In the genomic region with DNA sequence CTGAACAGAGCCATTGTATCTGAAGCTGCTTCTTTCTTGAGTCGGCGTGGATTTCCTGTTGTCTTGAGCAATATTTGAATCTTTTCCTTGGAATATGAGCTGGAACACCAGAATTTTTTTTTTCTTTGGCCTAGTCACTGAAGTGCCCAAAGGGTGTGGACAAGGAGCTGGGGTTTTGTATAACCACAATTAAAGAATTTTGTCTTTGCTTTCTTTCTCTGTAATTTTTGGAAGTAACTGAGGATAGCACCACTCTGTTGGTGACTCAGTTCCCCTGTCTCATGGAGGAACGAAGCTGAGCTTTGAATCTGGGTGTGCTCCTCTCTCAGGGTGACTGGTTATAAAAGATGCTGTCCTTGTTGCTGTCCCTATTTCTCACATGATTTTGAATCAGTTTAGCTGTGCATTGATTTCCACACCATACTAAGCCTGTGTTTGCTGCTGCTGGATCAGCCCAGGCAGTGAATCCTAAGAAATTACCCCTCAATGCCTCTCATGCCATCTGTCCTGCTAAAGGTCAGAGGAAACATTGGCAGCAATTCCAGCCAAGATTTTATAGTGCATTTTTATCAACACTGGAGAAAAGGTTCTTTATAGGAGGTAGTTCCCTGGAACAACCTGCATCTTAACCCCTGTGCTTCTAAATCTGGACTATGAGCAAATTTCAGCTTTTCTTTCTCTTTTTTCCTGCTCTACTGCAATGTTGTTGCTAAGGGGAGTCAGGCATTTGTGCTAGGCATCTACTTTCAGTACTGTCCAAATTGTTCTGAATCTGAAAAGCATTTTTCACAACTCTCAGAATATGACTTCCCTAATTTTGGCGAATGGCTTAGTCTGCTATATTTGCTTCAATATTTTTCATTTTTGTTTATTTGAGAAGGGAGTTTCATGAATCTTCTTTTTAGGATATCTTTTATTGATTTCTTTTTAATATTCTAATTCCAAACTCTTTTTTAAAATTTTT, we compare ENCODE assay signal across 14 cellular contexts.
DNase-seq lines count a peak whose midpoint lies in the region; ATAC-seq and TF ChIP-seq lines count a peak whose summit lies in the region.
"Had no signal": no experiment of that assay in that cellular context is flagged by ENCODE, and none has a peak within 500 bp of the region (broad histone marks: within the 10 kb centered on the region; RNA-seq: fewer than 3 reads in every experiment).

No MANE protein-coding gene starts in this region.

- peak overlapping the region; percentile 37 for H3K4me2 ChIP-seq in mammary epithelial cell (ENCODE audit: insufficient read depth, low read depth, low read length)

- no peaks in the 10 kb centered on the region for H3K27me3 Mint-ChIP-seq in activated CD4-positive, alpha-beta T cell treated with anti-CD3 and anti-CD28 coated beads, Interleukin-2, amount 10 ng/mL, durations not matched to agents 24 days and 14 days
- H3K27me3 Mint-ChIP-seq in activated CD4-positive, alpha-beta T cell treated with anti-CD3 and anti-CD28 coated beads, Interleukin-2, amount 10 ng/mL, durations not matched to agents 7 days and 5 days: peaks cover 2% of the 10 kb centered on the region

- H3K27ac ChIP-seq in mammary epithelial cell (ENCODE audit: insufficient read depth, low read depth, low read length) (peak overlapping the region; percentile 92), lung (ENCODE audit: low read depth in 1 of 2, low read length in 1 of 2) (no peak overlapping the region), tibial artery (peak overlapping the region; percentile 36 to 65)

- CTCF ChIA-PET in activated CD4-positive, alpha-beta T cell treated with anti-CD3 and anti-CD28 coated beads, Interleukin-2, amount 10 ng/mL, durations not matched to agents 7 days and 5 days (lab: Charles Lee): no interaction called here
- CTCF ChIA-PET in mammary epithelial cell (lab: Charles Lee; ENCODE audit: low non-redundant PET): no interaction called here

- no peak overlapping the region for H3K4me3 ChIP-seq in mammary epithelial cell (replicated peaks in 1 of 3; ENCODE audit: insufficient read depth in 1 of 3, low read depth in 2 of 3, low read length in 3 of 3)
- no peak overlapping the region for H3K4me3 ChIP-seq in lung
- H3K4me3 ChIP-seq in tibial artery: no peak overlapping the region
- H3K4me3 ChIP-seq: thyroid gland had no signal

- H3K36me3 Mint-ChIP-seq in activated CD4-positive, alpha-beta T cell treated with anti-CD3 and anti-CD28 coated beads, Interleukin-2, amount 10 ng/mL, durations not matched to agents 24 days and 14 days (ENCODE audit: low read depth): no peaks in the 10 kb centered on the region
- no peaks in the 10 kb centered on the region for H3K36me3 Mint-ChIP-seq in activated CD4-positive, alpha-beta T cell treated with anti-CD3 and anti-CD28 coated beads, Interleukin-2, amount 10 ng/mL, durations not matched to agents 7 days and 5 days (ENCODE audit: low read depth)
- H3K36me3 Mint-ChIP-seq: T-cell had no signal

- POLR2A ChIA-PET in activated CD4-positive, alpha-beta T cell treated with anti-CD3 and anti-CD28 coated beads, Interleukin-2, amount 10 ng/mL, durations not matched to agents 7 days and 5 days (lab: Charles Lee): no interaction called here

- H3K79me2 ChIP-seq in mammary epithelial cell (ENCODE audit: insufficient read depth, low read length): no peaks in the 10 kb centered on the region

- H3K27me3 ChIP-seq in mammary epithelial cell (ENCODE audit: insufficient read depth, low read length) (no peaks in the 10 kb centered on the region), lung (ENCODE audit: control insufficient read depth, insufficient read depth) (no peaks in the 10 kb centered on the region), tibial artery (no peaks in the 10 kb centered on the region)
- H3K27me3 ChIP-seq: thyroid gland had no signal

- no peak for ATAC-seq in lung (ENCODE audit: insufficient read depth, low FRiP score)
- ATAC-seq: T-cell had no signal

- dilution Hi-C loops in mammary epithelial cell (cut with HindIII; ENCODE audit: low sequenced_read_pairs): no loop called here

- H3K36me3 ChIP-seq in mammary epithelial cell (ENCODE audit: insufficient read depth, low read length): no peaks in the 10 kb centered on the region
- H3K36me3 ChIP-seq in lung (ENCODE audit: control insufficient read depth in 2 of 2, insufficient read depth in 2 of 2, low read length in 2 of 2): no peaks in the 10 kb centered on the region
- H3K36me3 ChIP-seq in tibial artery: no peaks in the 10 kb centered on the region
- H3K36me3 ChIP-seq: thyroid gland had no signal

- no peak for TF ChIP-seq CTCF in mammary epithelial cell (conservative IDR thresholded peaks at IDR 0.05 in 1 of 2, IDR thresholded peaks at IDR 0.05 in 1 of 2; ENCODE audit: extremely low read depth in 1 of 2, insufficient read depth in 1 of 2, low read depth in 1 of 2, low read length in 2 of 2)
- TF ChIP-seq CTCF in lung (IDR thresholded peaks at IDR 0.05; ENCODE audit: control extremely low read depth, extremely low read depth): no peak
- TF ChIP-seq CTCF in tibial artery (IDR thresholded peaks at IDR 0.05): no peak

- peaks cover 3% of the 10 kb centered on the region for H3K9me3 Mint-ChIP-seq in activated CD4-positive, alpha-beta T cell treated with anti-CD3 and anti-CD28 coated beads, Interleukin-2, amount 10 ng/mL, durations not matched to agents 24 days and 14 days
- H3K9me3 Mint-ChIP-seq in activated CD4-positive, alpha-beta T cell treated with anti-CD3 and anti-CD28 coated beads, Interleukin-2, amount 10 ng/mL, durations not matched to agents 7 days and 5 days: peaks cover 2% of the 10 kb centered on the region

- in situ Hi-C loops in mammary epithelial cell (cut with MboI; ENCODE audit: low sequenced_read_pairs in 2 of 2): no loop called here

- no peak for DNase-seq in activated CD4-positive, alpha-beta T cell treated with anti-CD3 and anti-CD28 coated beads, Interleukin-2, amount 10 ng/mL, durations not matched to agents 24 days and 14 days
- no peak for DNase-seq in activated CD4-positive, alpha-beta T cell treated with anti-CD3 and anti-CD28 coated beads, Interleukin-2, amount 10 ng/mL, durations not matched to agents 7 days and 5 days
- DNase-seq in mammary epithelial cell (peak; percentile 51), lung (ENCODE audit: low spot score) (peak; percentile 5), tibial artery (no peak), NK-92 (lab: John Stamatoyannopoulos, UW; ENCODE audit: unreplicated experiment) (no peak), cerebellar nuclear complex (lab: John Stamatoyannopoulos, UW) (no peak)
- no peak for DNase-seq in stimulated activated CD4-positive, alpha-beta T cell treated with anti-CD3 and anti-CD28 coated beads, Interleukin-4, amount 100 ng/mL, for 4 hours
- DNase-seq: activated CD4-positive, alpha-beta T cell treated with anti-CD3 and anti-CD28 coated beads, Interleukin-2, amount 50 U/mL, for 48 hours; activated effector memory CD4-positive, alpha-beta T cell treated with anti-CD3 and anti-CD28 coated beads, Interleukin-2, amount 50 U/mL, for 16 hours; NCI-H1436; NCI-H69; T-cell had no signal

- no peak overlapping the region for H3K4me3 Mint-ChIP-seq in activated CD4-positive, alpha-beta T cell treated with anti-CD3 and anti-CD28 coated beads, Interleukin-2, amount 10 ng/mL, durations not matched to agents 24 days and 14 days
- no peak overlapping the region for H3K4me3 Mint-ChIP-seq in activated CD4-positive, alpha-beta T cell treated with anti-CD3 and anti-CD28 coated beads, Interleukin-2, amount 10 ng/mL, durations not matched to agents 7 days and 5 days
- H3K4me3 Mint-ChIP-seq: T-cell had no signal

- H3K4me1 Mint-ChIP-seq in activated CD4-positive, alpha-beta T cell treated with anti-CD3 and anti-CD28 coated beads, Interleukin-2, amount 10 ng/mL, durations not matched to agents 24 days and 14 days: peaks cover 5% of the 10 kb centered on the region
- peaks cover 2% of the 10 kb centered on the region for H3K4me1 Mint-ChIP-seq in activated CD4-positive, alpha-beta T cell treated with anti-CD3 and anti-CD28 coated beads, Interleukin-2, amount 10 ng/mL, durations not matched to agents 7 days and 5 days
- H3K4me1 Mint-ChIP-seq: T-cell had no signal

- peak overlapping the region; percentile 33 for H2AFZ ChIP-seq in mammary epithelial cell (ENCODE audit: low read depth, low read length)

- H3K9me3 ChIP-seq in mammary epithelial cell (replicated peaks; ENCODE audit: insufficient read depth, low read length) (no peaks in the 10 kb centered on the region), lung (ENCODE audit: control insufficient read depth in 2 of 2, insufficient read depth in 1 of 2, low read length in 1 of 2) (no peaks in the 10 kb centered on the region), tibial artery (no peaks in the 10 kb centered on the region)
- H3K9me3 ChIP-seq: thyroid gland had no signal

- intact Hi-C loops in activated CD4-positive, alpha-beta T cell treated with anti-CD3 and anti-CD28 coated beads, Interleukin-2, amount 10 ng/mL, durations not matched to agents 24 days and 14 days (cut with micrococcal nuclease): loop anchor here (1.0 to 5.0 kb wide), 2 partner anchors 14 to 163 kb away; no protein-coding TSS in a partner anchor
- intact Hi-C loops in mammary epithelial cell (cut with micrococcal nuclease) (loop anchor here (5.0 kb wide), 1 partner anchor 43 kb away; no protein-coding TSS in a partner anchor), tibial artery (cut with DNase I; ENCODE audit: low total_unique reads) (loop anchor here (10.0 kb wide), 1 partner anchor 789 kb away; no protein-coding TSS in a partner anchor)

- H3K9ac ChIP-seq in mammary epithelial cell (ENCODE audit: insufficient read depth, low read length): peak overlapping the region; percentile 64

- 22% methylated on average over 4 of the region's 4 CpGs for WGBS in mammary epithelial cell (ENCODE audit: low coverage, missing lambda C conversion rate)
- 60 to 65% methylated on average over 4 of the region's 4 CpGs for WGBS in lung, 2 donors

- no peaks in the 10 kb centered on the region for H4K20me1 ChIP-seq in mammary epithelial cell (ENCODE audit: insufficient read depth, low read length)

- no TSS peak for BruUV-seq in mammary epithelial cell (replicated peaks; lab: Mats Ljungman, UMichigan)

- peak overlapping the region; percentile 32 for H3K27ac Mint-ChIP-seq in activated CD4-positive, alpha-beta T cell treated with anti-CD3 and anti-CD28 coated beads, Interleukin-2, amount 10 ng/mL, durations not matched to agents 24 days and 14 days
- H3K27ac Mint-ChIP-seq in activated CD4-positive, alpha-beta T cell treated with anti-CD3 and anti-CD28 coated beads, Interleukin-2, amount 10 ng/mL, durations not matched to agents 7 days and 5 days: no peak overlapping the region
- H3K27ac Mint-ChIP-seq: T-cell had no signal

- H3K4me1 ChIP-seq in mammary epithelial cell (ENCODE audit: insufficient read depth, low read length) (peaks cover 27% of the 10 kb centered on the region), lung (ENCODE audit: control insufficient read depth in 2 of 2, insufficient read depth in 2 of 2, low read length in 2 of 2) (peaks cover 5 to 18% of the 10 kb centered on the region in 2 donors), tibial artery (peaks cover 0 to 50% (median 34%) of the 10 kb centered on the region in 4 donors)

Comparison
In these comparisons a context has a peak if more than half of its experiments do, and no peak if none do; other contexts are left out.
1. DNase-seq: peak in mammary epithelial cell (single experiment) and lung (single experiment); none in activated CD4-positive, alpha-beta T cell treated with anti-CD3 and anti-CD28 coated beads, Interleukin-2, amount 10 ng/mL, durations not matched to agents 24 days and 14 days (single experiment), activated CD4-positive, alpha-beta T cell treated with anti-CD3 and anti-CD28 coated beads, Interleukin-2, amount 10 ng/mL, durations not matched to agents 7 days and 5 days (single experiment), tibial artery (0 of 2), stimulated activated CD4-positive, alpha-beta T cell treated with anti-CD3 and anti-CD28 coated beads, Interleukin-4, amount 100 ng/mL, for 4 hours (0 of 2), NK-92 (single experiment) and cerebellar nuclear complex (0 of 2).
2. H3K27ac ChIP-seq: peak in mammary epithelial cell (single experiment) and tibial artery (2 of 2); none in lung (0 of 2).